In the genomic region with DNA sequence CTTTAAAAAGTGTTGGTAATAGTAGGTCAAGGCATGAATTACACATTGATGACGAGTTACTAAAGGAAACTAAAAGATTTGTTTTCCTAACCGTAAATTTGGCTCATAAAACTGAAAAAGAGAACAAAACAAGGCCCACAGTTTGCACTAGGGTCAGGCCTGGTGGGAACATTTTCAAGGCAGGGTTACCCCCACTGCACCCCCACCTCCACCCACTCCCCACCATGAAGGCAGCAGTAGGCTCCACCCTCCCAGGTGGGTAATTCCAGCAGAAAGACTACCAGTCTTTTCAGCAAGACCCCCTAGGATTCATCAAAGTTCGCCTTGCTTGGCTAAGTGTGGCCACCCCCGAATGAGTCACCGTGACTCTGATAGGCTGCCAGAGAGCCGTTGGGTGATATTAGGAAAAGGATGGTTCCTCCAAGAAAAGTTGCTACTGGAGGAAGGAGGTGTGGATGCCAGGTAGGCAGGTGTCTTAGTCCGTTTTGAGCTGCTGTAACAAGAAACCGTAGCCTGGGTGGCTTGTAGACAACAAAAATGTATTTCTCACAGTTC, we compare ENCODE assay signal across 1 cellular context.
A peak's percentile ranks its signal among the peaks of the same experiment; 100 is the strongest.
TF ChIP-seq lines count a peak whose summit lies in the region.

No MANE protein-coding gene starts in this region.

TF ChIP-seq in HepG2, 621 proteins besides CTCF, POLR2A, EP300 and RAD21:
- TF ChIP-seq ZFP37 (CRISPR knock-in tag; IDR thresholded peaks at IDR 0.05; ENCODE audit: borderline replicate concordance) (no peak), FOSL2 (CRISPR knock-in tag; IDR thresholded peaks at IDR 0.05) (peak; percentile 64)
